Comparison of ENCODE assay signal across 24 cellular contexts in the genomic region with DNA sequence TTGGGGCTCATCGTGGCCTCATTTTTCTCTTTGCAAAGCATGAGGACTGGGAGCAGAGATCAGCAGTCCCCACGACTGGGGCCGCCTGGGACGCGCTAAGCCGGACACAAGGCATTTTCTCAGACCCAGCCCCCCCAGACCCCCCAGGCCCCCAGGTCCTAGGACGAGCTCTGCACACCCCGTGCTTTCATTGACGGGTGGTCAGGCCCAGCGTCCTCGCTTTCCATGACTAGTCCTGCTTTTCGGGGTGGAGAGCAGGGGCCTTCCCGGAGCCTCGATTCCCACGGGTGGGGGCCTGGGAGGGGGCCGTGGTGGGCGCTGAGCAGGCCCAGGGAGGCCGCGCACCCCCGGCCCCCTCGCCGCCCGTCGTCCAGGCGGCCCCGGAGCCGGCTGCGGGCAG. TPM values are rescaled to one million over a fixed set of nuclear protein-coding genes. Genes with fewer than 3 reads are reported as not detected.
DNase-seq lines count a peak whose midpoint lies in the region; ATAC-seq and TF ChIP-seq lines count a peak whose summit lies in the region.
"Had no signal": no experiment of that assay in that cellular context is flagged by ENCODE, and none has a peak within 500 bp of the region (broad histone marks: within the 10 kb centered on the region; RNA-seq: fewer than 3 reads in every experiment).

No MANE protein-coding gene starts in this region.

- peak overlapping the region; percentile 32 for H3K27ac Mint-ChIP-seq in nephron progenitor cell
- H3K27ac Mint-ChIP-seq: CD14-positive monocyte had no signal

- intact Hi-C loops in Right ventricle myocardium superior (cut with DNase I) (no loop called here), right cardiac atrium (cut with DNase I) (no loop called here), transverse colon (cut with DNase I; ENCODE audit: low total_unique reads) (no loop called here), body of pancreas (cut with DNase I) (no loop called here)

- H3K36me3 ChIP-seq in right atrium auricular region (no peaks in the 10 kb centered on the region), transverse colon (no peaks in the 10 kb centered on the region), body of pancreas (replicated peaks in 1 of 2; ENCODE audit: insufficient read depth in 1 of 2, low read depth in 2 of 2) (no peaks in the 10 kb centered on the region)

- no peaks in the 10 kb centered on the region for H3K27me3 ChIP-seq in right atrium auricular region
- H3K27me3 ChIP-seq in right cardiac atrium (ENCODE audit: control insufficient read depth, insufficient read depth): no peaks in the 10 kb centered on the region
- H3K27me3 ChIP-seq in transverse colon: no peaks in the 10 kb centered on the region
- no peaks in the 10 kb centered on the region for H3K27me3 ChIP-seq in body of pancreas

- in situ Hi-C loops in transverse colon (cut with MboI; ENCODE audit: low pct_ligation_motif_present in 1 of 4, low pct_unique_long_range_greater_than_20kb in 1 of 4, low sequenced_read_pairs in 3 of 4): no loop called here

- no peaks in the 10 kb centered on the region for H3K36me3 Mint-ChIP-seq in nephron progenitor cell (ENCODE audit: low read depth)
- H3K36me3 Mint-ChIP-seq: CD14-positive monocyte had no signal

- no peak for TF ChIP-seq CTCF in right atrium auricular region (IDR thresholded peaks at IDR 0.05)
- no peak for TF ChIP-seq CTCF in nephron progenitor cell (IDR thresholded peaks at IDR 0.05)
- TF ChIP-seq CTCF in transverse colon (IDR thresholded peaks at IDR 0.05): no peak
- no peak for TF ChIP-seq CTCF in body of pancreas (IDR thresholded peaks at IDR 0.05)

- H3K9me3 ChIP-seq in right atrium auricular region: peaks cover 0 to 6% of the 10 kb centered on the region in 2 donors
- no peaks in the 10 kb centered on the region for H3K9me3 ChIP-seq in right cardiac atrium (ENCODE audit: control insufficient read depth, low read length)
- H3K9me3 ChIP-seq in transverse colon: no peaks in the 10 kb centered on the region
- H3K9me3 ChIP-seq in body of pancreas: peaks cover 0 to 11% (median 0%) of the 10 kb centered on the region in 3 donors

- peaks cover 8% of the 10 kb centered on the region for H3K9me3 Mint-ChIP-seq in nephron progenitor cell

- H3K27ac ChIP-seq in right atrium auricular region (no peak overlapping the region), right cardiac atrium (ENCODE audit: low read length) (no peak overlapping the region), transverse colon (peak overlapping the region; percentile 48 to 77 (median 65)), body of pancreas (no peak overlapping the region)

- peak; percentile 22 for DNase-seq in Right ventricle myocardium superior
- no peak for DNase-seq in right atrium auricular region (ENCODE audit: low spot score)
- DNase-seq in right cardiac atrium: peak in 2 of 3 donors; percentile 16 to 25
- DNase-seq in nephron progenitor cell: peak; percentile 25
- DNase-seq in transverse colon: no peak
- DNase-seq in body of pancreas: no peak
- DNase-seq: 8988T, DND-41, NCI-H1417, NCI-H187, NCI-H2107, NCI-H2227 treated with DMSO at 0.1 percent for 48 hours, NCI-H510A treated with DMSO at 0.1 percent for 48 hours, NCI-H774, OCI-M1, SHP77 treated with DMSO at 0.1 percent for 48 hours had no signal

- H3K4me1 ChIP-seq in right atrium auricular region: peaks cover 0 to 14% of the 10 kb centered on the region in 2 donors
- H3K4me1 ChIP-seq in right cardiac atrium (ENCODE audit: control insufficient read depth, insufficient read depth, low read length): no peaks in the 10 kb centered on the region
- peaks cover 0 to 21% (median 20%) of the 10 kb centered on the region in 4 donors for H3K4me1 ChIP-seq in transverse colon
- no peaks in the 10 kb centered on the region for H3K4me1 ChIP-seq in body of pancreas

- no peak overlapping the region for H3K4me3 Mint-ChIP-seq in nephron progenitor cell
- H3K4me3 Mint-ChIP-seq: CD14-positive monocyte had no signal

- no peak for TF ChIP-seq EP300 in transverse colon (IDR thresholded peaks at IDR 0.05; ENCODE audit: low read depth)

- 91% methylated on average over 28 of the region's 28 CpGs for WGBS in right cardiac atrium
- 93% methylated on average over 28 of the region's 28 CpGs; no CpG with 5 or more reads in 1 of the 2 donors for WGBS in transverse colon (ENCODE audit: low coverage in 1 of 2), 2 donors
- 69 to 78% methylated on average over 15 to 19 of the region's 28 CpGs for WGBS in body of pancreas, 2 donors

- H3K4me3 ChIP-seq in right atrium auricular region (no peak overlapping the region), right cardiac atrium (ENCODE audit: low read length) (no peak overlapping the region), transverse colon (no peak overlapping the region), body of pancreas (no peak overlapping the region)

- H3K27me3 Mint-ChIP-seq in nephron progenitor cell (ENCODE audit: low read depth, poor library complexity): peaks cover 19% of the 10 kb centered on the region

- peaks cover 33% of the 10 kb centered on the region for H3K4me1 Mint-ChIP-seq in nephron progenitor cell
- H3K4me1 Mint-ChIP-seq: CD14-positive monocyte had no signal

- TF ChIP-seq POLR2A in transverse colon (IDR thresholded peaks at IDR 0.05): no peak
- TF ChIP-seq POLR2A in body of pancreas (IDR thresholded peaks at IDR 0.05): no peak

- ATAC-seq in Right ventricle myocardium superior (ENCODE audit: poor library complexity): no peak
- no peak for ATAC-seq in right cardiac atrium
- ATAC-seq in body of pancreas: no peak
- ATAC-seq in HG03175 (IDR thresholded peaks at IDR 0.05; ENCODE audit: unreplicated experiment): no peak
- ATAC-seq in GM21619 (IDR thresholded peaks at IDR 0.05; ENCODE audit: unreplicated experiment): no peak

RNA-seq across cellular contexts. Expression of gene LINC01488, which starts 10.7 kb away (rescaled TPM):
- total RNA-seq in Right ventricle myocardium superior (0.22 TPM), right atrium auricular region (not detected), right cardiac atrium (under 1 TPM in 2 of 4 donors, not detected in 2; 0.14 to 0.17 TPM), transverse colon (not detected), body of pancreas (not detected)
- polyA plus RNA-seq in right cardiac atrium: 0.16 TPM
- total RNA-seq: G401, H4, HT-29, M059J had no signal
- polyA plus RNA-seq: AG04450, CD14-positive monocyte had no signal

Comparison
In these comparisons a context has a peak if more than half of its experiments do, and no peak if none do; other contexts are left out.
1. DNase-seq: peak in Right ventricle myocardium superior (single experiment), right cardiac atrium (2 of 3) and nephron progenitor cell (single experiment); none in right atrium auricular region (single experiment), transverse colon (single experiment) and body of pancreas (0 of 4).
2. H3K27ac ChIP-seq: peak in transverse colon (4 of 4); none in right atrium auricular region (0 of 2), right cardiac atrium (single experiment) and body of pancreas (0 of 4).